ENCODE assay signal across 8 cellular contexts in the genomic region with DNA sequence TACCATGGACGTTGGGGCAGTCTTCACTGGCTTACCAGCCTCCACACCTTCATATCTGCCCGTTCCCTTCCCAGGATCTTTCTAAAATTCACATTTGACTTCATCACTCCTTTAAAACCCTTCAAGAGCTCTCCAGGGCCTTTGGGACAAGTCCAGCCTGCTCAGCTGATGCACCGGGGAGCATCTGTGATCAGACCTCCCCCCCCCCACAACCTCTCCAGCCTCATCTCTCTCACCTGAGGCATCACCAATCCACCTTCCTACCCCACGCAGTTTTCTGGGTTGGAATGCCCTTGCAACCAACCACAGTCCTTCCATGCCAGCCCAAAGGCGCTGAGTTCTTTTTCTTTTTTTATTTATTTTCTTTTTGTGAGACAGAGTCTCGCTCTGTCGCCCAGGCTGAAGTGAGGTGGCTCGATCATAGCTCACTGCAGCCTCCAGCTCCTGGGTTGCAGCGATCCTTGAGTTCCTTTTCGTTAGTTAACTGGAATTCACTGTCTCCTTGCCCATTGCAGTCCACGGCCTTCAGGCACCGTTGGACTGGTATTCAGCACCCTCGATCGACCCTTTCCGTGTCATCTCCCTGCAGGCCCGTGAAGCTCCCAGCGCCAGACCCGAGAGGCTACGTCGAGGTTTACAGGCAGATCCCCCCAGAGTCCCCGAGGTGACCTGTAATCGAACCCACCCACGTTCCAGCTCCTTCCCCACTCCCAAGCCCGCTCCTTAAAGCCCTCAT. TPM values are rescaled to one million over a fixed set of nuclear protein-coding genes. Genes with fewer than 3 reads are reported as not detected.
DNase-seq lines count a peak whose midpoint lies in the region; ATAC-seq and TF ChIP-seq lines count a peak whose summit lies in the region.

No MANE protein-coding gene starts in this region.

- peak; percentile 15 for DNase-seq in LHCN-M2 (ENCODE audit: low read depth)
- DNase-seq in MCF 10A (ENCODE audit: unreplicated experiment), result no peak
- no peak for DNase-seq in 8988T
- DNase-seq in SIG-M5 treated with dmso at 0.1 percent for 504 hours (lab: John Stamatoyannopoulos, UW; ENCODE audit: unreplicated experiment), result no peak

- no peak for ATAC-seq in GM18861 (IDR thresholded peaks at IDR 0.05; ENCODE audit: unreplicated experiment)

- peaks cover 11% of the 10 kb centered on the region for H3K4me1 Mint-ChIP-seq in MCF 10A (ENCODE audit: insufficient read depth, unreplicated experiment)

- POLR2A ChIA-PET in MCF 10A (lab: Yijun Ruan, JAX), result interaction anchor here (0.7 to 1.7 kb wide), 6 partner anchors 8 to 301 kb away, joined by 3 to 10 read pairs (median 6); no protein-coding TSS in a partner anchor

- H3K27me3 Mint-ChIP-seq in MCF 10A (ENCODE audit: insufficient read depth, unreplicated experiment), result no peaks in the 10 kb centered on the region

- no peak for TF ChIP-seq CTCF in MCF 10A (IDR thresholded peaks at IDR 0.05; ENCODE audit: unreplicated experiment)

- peak overlapping the region; percentile 88 for H3K27ac ChIP-seq in layer of hippocampus (ENCODE audit: low read depth, low read length)
- peak overlapping the region; percentile 79 for H3K27ac ChIP-seq in temporal lobe (ENCODE audit: low read depth, low read length)

- peak overlapping the region; percentile 59 for H3K27ac Mint-ChIP-seq in MCF 10A (ENCODE audit: low read depth, unreplicated experiment)

- intact Hi-C loops in MCF 10A (cut with micrococcal nuclease), result no loop called here

- peak overlapping the region; percentile 86 for H3K4me3 Mint-ChIP-seq in MCF 10A (ENCODE audit: unreplicated experiment)

- H3K27me3 ChIP-seq in layer of hippocampus (ENCODE audit: control insufficient read depth, insufficient read depth, low read length), result no peaks in the 10 kb centered on the region

- no peaks in the 10 kb centered on the region for H3K9me3 Mint-ChIP-seq in MCF 10A (ENCODE audit: unreplicated experiment)

- peak overlapping the region; percentile 84 for H3K4me3 ChIP-seq in GM08714 (ENCODE audit: low read length)

- BruUV-seq in MCF 10A (replicated peaks; lab: Mats Ljungman, UMichigan), result no TSS peak

- peaks cover 16% of the 10 kb centered on the region for H3K36me3 Mint-ChIP-seq in MCF 10A (ENCODE audit: insufficient read depth, unreplicated experiment)

- CTCF ChIA-PET in MCF 10A (lab: Yijun Ruan, JAX), result interaction anchor here (0.6 to 0.8 kb wide), 4 partner anchors 24 to 166 kb away, joined by 3 to 4 read pairs (median 3); no protein-coding TSS in a partner anchor

RNA-seq across cellular contexts. Expression of gene ALKBH4, which starts 0.7 kb away (rescaled TPM):
- total RNA-seq in LHCN-M2 (2014; rRNA removed) (20.4 and 25.5 TPM in 2 replicates), MCF 10A (2022) (5.9 and 10.3 TPM in 2 replicates), temporal lobe (11.3 TPM)
- 10.6 TPM for polyA plus RNA-seq in LHCN-M2 (2012)

RNA-seq across cellular contexts. Expression of gene LRWD1, which starts 0.8 kb away (rescaled TPM):
- total RNA-seq in LHCN-M2 (2014; rRNA removed) (58.7 and 79.6 TPM in 2 replicates), MCF 10A (2022) (15.6 and 18.9 TPM in 2 replicates), temporal lobe (48.4 TPM)
- polyA plus RNA-seq in LHCN-M2 (2012), result 31.1 TPM

RNA-seq across cellular contexts. Expression of gene POLR2J, which starts 14.7 kb away (rescaled TPM):
- total RNA-seq in LHCN-M2 (2014; rRNA removed), result 25.1 and 42.8 TPM in 2 replicates
- polyA plus RNA-seq in LHCN-M2 (2012), result 175 TPM
- total RNA-seq in MCF 10A (2022), result 50.0 and 51.4 TPM in 2 replicates
- total RNA-seq in temporal lobe, result 7.9 TPM

RNA-seq across cellular contexts. Expression of gene ORAI2, which starts 30.6 kb away (rescaled TPM):
- total RNA-seq in LHCN-M2 (2014; rRNA removed) (69.7 and 86.8 TPM in 2 replicates), MCF 10A (2022) (9.1 and 15.4 TPM in 2 replicates), temporal lobe (23.6 TPM)
- polyA plus RNA-seq in LHCN-M2 (2012), result 58.9 TPM

RNA-seq across cellular contexts. Expression of gene RASA4B, which starts 53.6 kb away (rescaled TPM):
- total RNA-seq in LHCN-M2 (2014; rRNA removed) (0.40 and 1.2 TPM in 2 replicates), MCF 10A (2022) (0.70 and 0.81 TPM in 2 replicates), temporal lobe (7.1 TPM)
- polyA plus RNA-seq in LHCN-M2 (2012), result 10.3 TPM
